8 cellular contexts compared by ENCODE assay signal in the genomic region with DNA sequence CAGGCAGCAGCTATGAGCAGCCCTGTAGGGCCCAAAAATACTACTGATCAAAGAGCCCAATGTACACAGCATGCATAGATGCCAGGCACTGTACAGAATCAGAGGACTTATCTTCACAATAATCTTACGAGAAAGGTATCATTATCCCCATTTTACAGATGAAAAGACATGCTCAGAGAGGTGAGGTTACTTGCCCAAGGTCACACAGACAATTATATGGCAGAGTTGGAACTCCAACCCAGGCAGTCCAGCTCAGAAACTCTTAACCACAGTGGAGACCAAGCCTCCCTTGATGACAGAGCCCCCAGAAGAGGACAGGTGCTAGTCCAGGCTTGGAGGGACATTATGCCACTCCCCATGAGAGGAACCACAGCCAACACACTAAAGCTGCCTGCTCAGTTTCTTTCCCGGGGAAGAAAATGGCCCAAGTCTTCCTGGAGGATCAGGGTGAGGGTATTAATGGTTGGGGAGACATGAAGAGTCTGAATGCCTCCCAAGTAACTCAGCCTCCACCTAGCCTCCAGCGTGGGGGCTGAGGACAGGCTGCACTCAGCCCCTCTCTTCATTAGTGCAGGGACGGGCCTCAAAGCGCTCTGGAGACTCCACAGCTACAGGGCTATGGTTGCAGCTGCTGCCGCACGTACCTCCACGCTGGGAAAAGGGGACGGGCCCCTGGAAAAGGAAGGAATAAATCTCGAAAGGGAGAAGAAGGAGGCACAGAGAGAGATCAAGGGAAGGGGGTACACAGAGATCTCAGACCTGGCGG. TPM values are rescaled to one million over a fixed set of nuclear protein-coding genes. Genes with fewer than 3 reads are reported as not detected.
DNase-seq lines count a peak whose midpoint lies in the region; ATAC-seq and TF ChIP-seq lines count a peak whose summit lies in the region.

No MANE protein-coding gene starts in this region.

- H3K79me2 ChIP-seq in OCI-LY1 (ENCODE audit: insufficient read depth, low read length) = no peaks in the 10 kb centered on the region

- H3K36me3 Mint-ChIP-seq in endodermal cell (ENCODE audit: low read depth) = peaks cover 32% of the 10 kb centered on the region
- H3K36me3 Mint-ChIP-seq in natural killer cell treated with Interleukin-12 subunit alpha and Interleukin-12 subunit beta and Interleukin-15 and Interleukin-18, amount 100 ng/mL, for 72 hours = peaks cover 19% of the 10 kb centered on the region

- H3K9me2 ChIP-seq in OCI-LY1 (ENCODE audit: low read depth, low read length) = no peaks in the 10 kb centered on the region

- peak overlapping the region; percentile 87 for H3K27ac Mint-ChIP-seq in endodermal cell
- H3K27ac Mint-ChIP-seq in natural killer cell treated with Interleukin-12 subunit alpha and Interleukin-12 subunit beta and Interleukin-15 and Interleukin-18, amount 100 ng/mL, for 72 hours = peak overlapping the region; percentile 93 to 94

- no peaks in the 10 kb centered on the region for H3K9me3 Mint-ChIP-seq in endodermal cell
- no peaks in the 10 kb centered on the region for H3K9me3 Mint-ChIP-seq in natural killer cell treated with Interleukin-12 subunit alpha and Interleukin-12 subunit beta and Interleukin-15 and Interleukin-18, amount 100 ng/mL, for 72 hours

- H3K27me3 ChIP-seq in OCI-LY1 (ENCODE audit: insufficient read depth, low read length) (no peaks in the 10 kb centered on the region), endodermal cell (ENCODE audit: control insufficient read depth, insufficient read depth, low read length, poor library complexity, severe bottlenecking) (no peaks in the 10 kb centered on the region)

- H3K36me3 ChIP-seq in OCI-LY1 (ENCODE audit: insufficient read depth, low read length) = peaks cover 26% of the 10 kb centered on the region
- peaks cover 29% of the 10 kb centered on the region for H3K36me3 ChIP-seq in endodermal cell (ENCODE audit: control insufficient read depth, insufficient read depth, low read length)

- no peak for TF ChIP-seq CTCF in OCI-LY1 (IDR thresholded peaks at IDR 0.05; ENCODE audit: low read length)
- TF ChIP-seq CTCF in endodermal cell (conservative IDR thresholded peaks at IDR 0.05) = no peak

- no peak overlapping the region for H3K27ac ChIP-seq in OCI-LY1 (ENCODE audit: low read depth, low read length, poor library complexity, severe bottlenecking)
- no peak overlapping the region for H3K27ac ChIP-seq in endodermal cell (ENCODE audit: low read depth, low read length)

- H4K20me1 ChIP-seq in OCI-LY1 (ENCODE audit: insufficient read depth, low read length) = no peaks in the 10 kb centered on the region

- H3K4me1 ChIP-seq in OCI-LY1 (ENCODE audit: insufficient read depth, low read length, severe bottlenecking) = peaks cover 15% of the 10 kb centered on the region
- peaks cover 4% of the 10 kb centered on the region for H3K4me1 ChIP-seq in endodermal cell (ENCODE audit: control insufficient read depth, insufficient read depth, low read length)

- DNase-seq in DMS53 (lab: John Stamatoyannopoulos, UW) (peak; percentile 53), DMS53 treated with DMSO at 0.1 percent for 48 hours (lab: John Stamatoyannopoulos, UW; ENCODE audit: unreplicated experiment) (no peak), endodermal cell (peak; percentile 73), SKM-1 treated with dmso at 0.1 percent for 144 hours (lab: John Stamatoyannopoulos, UW; ENCODE audit: unreplicated experiment) (no peak), NCI-H2196 treated with DMSO at 0.1 percent for 48 hours (lab: John Stamatoyannopoulos, UW; ENCODE audit: unreplicated experiment) (no peak)
- no peak for DNase-seq in natural killer cell treated with Interleukin-12 subunit alpha and Interleukin-12 subunit beta and Interleukin-15 and Interleukin-18, amount 100 ng/mL, for 72 hours (ENCODE audit: low spot score)

- no peak overlapping the region for H2AFZ ChIP-seq in OCI-LY1 (ENCODE audit: low read length)

- no peaks in the 10 kb centered on the region for H3F3A ChIP-seq in OCI-LY1 (ENCODE audit: insufficient read depth, low read length)

- peak overlapping the region; percentile 75 for H3K4me2 ChIP-seq in OCI-LY1 (ENCODE audit: low read length)

- H3K4me3 ChIP-seq in OCI-LY1 (ENCODE audit: low read depth, low read length, poor library complexity, severe bottlenecking) = peak overlapping the region; percentile 65
- peak overlapping the region; percentile 86 for H3K4me3 ChIP-seq in endodermal cell (ENCODE audit: low read length)

- WGBS in endodermal cell (ENCODE audit: insufficient coverage in 1 of 2, insufficient read length in 1 of 2), 2 experiments = 0 to 19% methylated on average over 1 to 11 of the region's 11 CpGs

- no peak for ATAC-seq in natural killer cell treated with Interleukin-12 subunit alpha and Interleukin-12 subunit beta and Interleukin-15 and Interleukin-18, amount 100 ng/mL, for 72 hours
- no peak for ATAC-seq in HG02623 (IDR thresholded peaks at IDR 0.05; ENCODE audit: unreplicated experiment)

- no peaks in the 10 kb centered on the region for H3K27me3 Mint-ChIP-seq in endodermal cell (ENCODE audit: insufficient read depth)
- H3K27me3 Mint-ChIP-seq in natural killer cell treated with Interleukin-12 subunit alpha and Interleukin-12 subunit beta and Interleukin-15 and Interleukin-18, amount 100 ng/mL, for 72 hours = no peaks in the 10 kb centered on the region

- H3K4me1 Mint-ChIP-seq in endodermal cell = peaks cover 27% of the 10 kb centered on the region
- H3K4me1 Mint-ChIP-seq in natural killer cell treated with Interleukin-12 subunit alpha and Interleukin-12 subunit beta and Interleukin-15 and Interleukin-18, amount 100 ng/mL, for 72 hours (ENCODE audit: low read depth in 2 of 2) = peaks cover 63% of the 10 kb centered on the region in 2 donors

- no peaks in the 10 kb centered on the region for H3K9me3 ChIP-seq in OCI-LY1 (ENCODE audit: low read length)
- no peaks in the 10 kb centered on the region for H3K9me3 ChIP-seq in endodermal cell (ENCODE audit: control insufficient read depth, low read length)

- H3K9ac ChIP-seq in OCI-LY1 (ENCODE audit: low read length) (peak overlapping the region; percentile 59; the same call in 1 of the 2 replicates), endodermal cell (ENCODE audit: extremely low read depth, low read length, poor library complexity, severe bottlenecking) (peak overlapping the region; percentile 32)

- H3K4me3 Mint-ChIP-seq in endodermal cell = peak overlapping the region; percentile 85
- peak overlapping the region; percentile 91 for H3K4me3 Mint-ChIP-seq in natural killer cell treated with Interleukin-12 subunit alpha and Interleukin-12 subunit beta and Interleukin-15 and Interleukin-18, amount 100 ng/mL, for 72 hours

RNA-seq across cellular contexts. Expression of gene UNC119, which starts 0.8 kb away (rescaled TPM):
- total RNA-seq in endodermal cell = 10 to 100 TPM; 46.7 to 59.0 TPM
- 64.3 TPM for polyA plus RNA-seq in endodermal cell (2013, experiment 1 of 2)
- 59.8 TPM for polyA plus RNA-seq in endodermal cell (2013, experiment 2 of 2)
- total RNA-seq in natural killer cell treated with Interleukin-12 subunit alpha and Interleukin-12 subunit beta and Interleukin-15 and Interleukin-18, amount 100 ng/mL, for 72 hours = 100 to 1,000 TPM; 104 to 135 TPM

RNA-seq across cellular contexts. Expression of gene PIGS, which starts 19.7 kb away (rescaled TPM):
- 10 to 100 TPM; 34.9 to 43.0 TPM for total RNA-seq in endodermal cell
- 69.2 TPM for polyA plus RNA-seq in endodermal cell (2013, experiment 1 of 2)
- polyA plus RNA-seq in endodermal cell (2013, experiment 2 of 2) = 59.0 TPM
- total RNA-seq in natural killer cell treated with Interleukin-12 subunit alpha and Interleukin-12 subunit beta and Interleukin-15 and Interleukin-18, amount 100 ng/mL, for 72 hours = 10 to 100 TPM; 74.9 to 93.2 TPM

RNA-seq across cellular contexts. Expression of gene ALDOC, which starts 25.1 kb away (rescaled TPM):
- 10 to 100 TPM; 12.3 to 14.1 TPM for total RNA-seq in endodermal cell
- polyA plus RNA-seq in endodermal cell (2013, experiment 1 of 2) = 46.7 TPM
- polyA plus RNA-seq in endodermal cell (2013, experiment 2 of 2) = 37.3 TPM
- 100 to 1,000 TPM in 1 of 2 donors, 10 to 100 TPM in 1; 36.8 to 164 TPM for total RNA-seq in natural killer cell treated with Interleukin-12 subunit alpha and Interleukin-12 subunit beta and Interleukin-15 and Interleukin-18, amount 100 ng/mL, for 72 hours

RNA-seq across cellular contexts. Expression of gene FOXN1, which starts 45.5 kb away (rescaled TPM):
- total RNA-seq in endodermal cell = not detected
- not detected for polyA plus RNA-seq in endodermal cell (2013, experiment 1 of 2)
- not detected for polyA plus RNA-seq in endodermal cell (2013, experiment 2 of 2)
- total RNA-seq in natural killer cell treated with Interleukin-12 subunit alpha and Interleukin-12 subunit beta and Interleukin-15 and Interleukin-18, amount 100 ng/mL, for 72 hours = not detected

RNA-seq across cellular contexts. Expression of gene SPAG5, which starts 47.2 kb away (rescaled TPM):
- 100 to 1,000 TPM in 1 of 2 donors, 10 to 100 TPM in 1; 84.8 to 132 TPM for total RNA-seq in endodermal cell
- 103 TPM for polyA plus RNA-seq in endodermal cell (2013, experiment 1 of 2)
- 113 TPM for polyA plus RNA-seq in endodermal cell (2013, experiment 2 of 2)
- 100 to 1,000 TPM in 1 of 2 donors, 10 to 100 TPM in 1; 80.7 to 198 TPM for total RNA-seq in natural killer cell treated with Interleukin-12 subunit alpha and Interleukin-12 subunit beta and Interleukin-15 and Interleukin-18, amount 100 ng/mL, for 72 hours

Comparison
In these comparisons a context has a peak if more than half of its experiments do, and no peak if none do; other contexts are left out.
1. DNase-seq: peak in DMS53 (single experiment) and endodermal cell (single experiment); none in DMS53 treated with DMSO at 0.1 percent for 48 hours (single experiment), natural killer cell treated with Interleukin-12 subunit alpha and Interleukin-12 subunit beta and Interleukin-15 and Interleukin-18, amount 100 ng/mL, for 72 hours (single experiment), SKM-1 treated with dmso at 0.1 percent for 144 hours (single experiment) and NCI-H2196 treated with DMSO at 0.1 percent for 48 hours (single experiment).